Comparison of ENCODE assay signal across 12 cellular contexts in the genomic region with DNA sequence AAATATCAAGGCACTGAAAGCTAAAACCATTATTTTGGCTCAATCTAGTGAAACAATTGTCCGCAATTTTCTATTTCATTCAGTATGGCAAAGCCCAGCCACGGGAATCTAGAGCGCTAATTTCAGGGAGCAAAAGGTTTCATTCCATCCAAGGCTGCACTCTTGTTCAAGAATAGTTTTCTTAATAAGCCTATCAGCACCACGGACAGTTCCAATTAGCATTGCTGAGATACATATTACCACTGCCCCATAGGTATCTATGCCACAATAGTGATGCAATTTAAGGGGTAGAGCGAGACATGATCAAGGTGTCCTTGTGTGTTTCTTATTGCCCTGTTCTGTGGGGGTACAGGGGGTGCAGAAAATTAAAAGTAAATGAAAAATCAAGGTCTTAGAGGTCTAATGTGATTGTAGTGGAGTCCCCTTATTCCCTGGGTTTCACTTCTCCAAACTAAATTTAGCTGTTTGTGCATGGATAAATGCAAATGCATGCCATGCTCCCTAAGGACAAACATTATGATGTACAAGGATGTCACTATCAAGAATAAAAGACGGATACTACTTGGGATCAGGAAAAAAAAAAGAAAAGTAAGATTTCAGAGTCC. TPM values are rescaled to one million over a fixed set of nuclear protein-coding genes. Genes with fewer than 3 reads are reported as not detected.
DNase-seq lines count a peak whose midpoint lies in the region; FAIRE-seq and TF ChIP-seq lines count a peak whose summit lies in the region.
"Had no signal": no experiment of that assay in that cellular context is flagged by ENCODE, and none has a peak within 500 bp of the region (broad histone marks: within the 10 kb centered on the region; RNA-seq: fewer than 3 reads in every experiment).

No MANE protein-coding gene starts in this region.

- no peaks in the 10 kb centered on the region for H3K27me3 ChIP-seq in esophagus muscularis mucosa

- FAIRE-seq in RCC 7860 (lab: Jason Lieb, UNC) (no peak), GM19239 (lab: Jason Lieb, UNC) (no peak)
- FAIRE-seq: frontal cortex had no signal

- intact Hi-C loops in esophagus muscularis mucosa (cut with DNase I): no loop called here

- H3K27ac ChIP-seq in esophagus muscularis mucosa (replicated peaks in 1 of 4): no peak overlapping the region
- H3K27ac ChIP-seq: 22Rv1 had no signal

- no peaks in the 10 kb centered on the region for H3K4me1 ChIP-seq in esophagus muscularis mucosa

- TF ChIP-seq EP300 in esophagus muscularis mucosa (IDR thresholded peaks at IDR 0.05): no peak

- no peak for TF ChIP-seq CTCF in esophagus muscularis mucosa (IDR thresholded peaks at IDR 0.05)

- H3K36me3 ChIP-seq in esophagus muscularis mucosa: no peaks in the 10 kb centered on the region

- H3K4me3 ChIP-seq in esophagus muscularis mucosa: no peak overlapping the region

- TF ChIP-seq POLR2A in esophagus muscularis mucosa (IDR thresholded peaks at IDR 0.05; ENCODE audit: low read depth): no peak

- H3K9me3 ChIP-seq in esophagus muscularis mucosa: no peaks in the 10 kb centered on the region

- peak; percentile 46 for DNase-seq in DMS 273 (lab: John Stamatoyannopoulos, UW; ENCODE audit: unreplicated experiment)
- DNase-seq in DMS 273 treated with DMSO at 0.1 percent for 48 hours (lab: John Stamatoyannopoulos, UW): no peak
- DNase-seq in RCC 7860 (ENCODE audit: low spot score): peak; percentile 16
- DNase-seq in esophagus muscularis mucosa (ENCODE audit: extremely low spot score): peak; percentile 26
- peak; percentile 13 for DNase-seq in pulmonary artery endothelial cell (ENCODE audit: low read depth, low spot score)
- no peak for DNase-seq in NCI-H2081 treated with DMSO at 0.1 percent for 48 hours (lab: John Stamatoyannopoulos, UW)
- DNase-seq in stimulated activated CD4-positive, alpha-beta T cell treated with anti-CD3 and anti-CD28 coated beads, Interleukin-2, amount 100 ng/mL, for 24 hours: no peak
- DNase-seq in GM19239 (ENCODE audit: insufficient read length, low spot score): no peak
- DNase-seq: H9, T-cell had no signal

- 38% methylated on average over 6 of the region's 6 CpGs for WGBS in esophagus muscularis mucosa

RNA-seq across cellular contexts. Expression of gene SPOCK1, which starts 45.5 kb away (rescaled TPM):
- 10 to 100 TPM; 39.0 to 52.4 (median 45.6) TPM for total RNA-seq in esophagus muscularis mucosa
- 70.3 and 324 TPM in 2 replicates for total RNA-seq in pulmonary artery endothelial cell

Comparison
In these comparisons a context has a peak if more than half of its experiments do, and no peak if none do; other contexts are left out.
1. DNase-seq: peak in DMS 273 (single experiment), RCC 7860 (single experiment), esophagus muscularis mucosa (single experiment) and pulmonary artery endothelial cell (single experiment); none in DMS 273 treated with DMSO at 0.1 percent for 48 hours (single experiment), NCI-H2081 treated with DMSO at 0.1 percent for 48 hours (single experiment), stimulated activated CD4-positive, alpha-beta T cell treated with anti-CD3 and anti-CD28 coated beads, Interleukin-2, amount 100 ng/mL, for 24 hours (0 of 2) and GM19239 (single experiment).